8 cellular contexts compared by ENCODE assay signal in genomic region chr4:1346781-1347409, GRCh38. TPM values are rescaled to one million over a fixed set of nuclear protein-coding genes. Genes with fewer than 3 reads are reported as not detected.
DNase-seq lines count a peak whose midpoint lies in the region; ATAC-seq and TF ChIP-seq lines count a peak whose summit lies in the region.

TSS of gene UVSSA (plus strand) at chr4:1347208. CDS start at chr4:1348092, 884 bp downstream.

- H3K9me3 Mint-ChIP-seq in activated naive CD4-positive, alpha-beta T cell treated with anti-CD3 and anti-CD28 coated beads, Interleukin-2, amount 50 U/mL, for 72 hours = no peaks in the 10 kb centered on the region

- WGBS in testis, 2 donors = 0% methylated on average over 72 of the region's 76 CpGs; no CpG with 5 or more reads in 1 of the 2 donors

- H3K9me3 ChIP-seq in testis = no peaks in the 10 kb centered on the region

- intact Hi-C loops in testis (cut with DNase I; ENCODE audit: low total_unique reads) = no loop called here

- H3K4me3 ChIP-seq in GM08714 (ENCODE audit: low read length) (peak within 1 kb of the TSS; percentile 89), testis (peak within 1 kb of the TSS; percentile 93 to 94)

- peak within 1 kb of the TSS; percentile 91 to 98 for H3K27ac ChIP-seq in testis

- H3K27ac Mint-ChIP-seq in activated naive CD4-positive, alpha-beta T cell treated with anti-CD3 and anti-CD28 coated beads, Interleukin-2, amount 50 U/mL, for 72 hours = peak within 1 kb of the TSS; percentile 91 to 96

- peak; percentile 94 for TF ChIP-seq POLR2A in testis (IDR thresholded peaks at IDR 0.05)

- no peaks in the 10 kb centered on the region for H3K36me3 ChIP-seq in testis (ENCODE audit: low read depth, missing control alignments)

- ATAC-seq in HG02610 (IDR thresholded peaks at IDR 0.05; ENCODE audit: unreplicated experiment) (peak; percentile 93), omental fat pad (ENCODE audit: low FRiP score) (peak; percentile 97)
- peak; percentile 95 to 96 for ATAC-seq in activated naive CD4-positive, alpha-beta T cell treated with anti-CD3 and anti-CD28 coated beads, Interleukin-2, amount 50 U/mL, for 72 hours

- TF ChIP-seq CTCF in omental fat pad (IDR thresholded peaks at IDR 0.05) (peak in 1 of 3 donors; percentile 8), testis (IDR thresholded peaks at IDR 0.05) (no peak)

- no peaks in the 10 kb centered on the region for H3K36me3 Mint-ChIP-seq in activated naive CD4-positive, alpha-beta T cell treated with anti-CD3 and anti-CD28 coated beads, Interleukin-2, amount 50 U/mL, for 72 hours

- DNase-seq in NCI-H1092 treated with DMSO at 0.1 percent for 48 hours (lab: John Stamatoyannopoulos, UW) = peak; percentile 99
- peak; percentile 100 for DNase-seq in SKM-1 (lab: John Stamatoyannopoulos, UW; ENCODE audit: unreplicated experiment)
- DNase-seq in activated naive CD4-positive, alpha-beta T cell treated with anti-CD3 and anti-CD28 coated beads, Interleukin-2, amount 50 U/mL, for 72 hours (ENCODE audit: low spot score in 2 of 2) = peak; percentile 100
- peak; percentile 100 for DNase-seq in glomerular visceral epithelial cell (ENCODE audit: extremely low spot score)
- peak; percentile 99 for DNase-seq in omental fat pad (ENCODE audit: low spot score)
- peak; percentile 100 for DNase-seq in testis

- no peaks in the 10 kb centered on the region for H3K27me3 ChIP-seq in testis

- H3K4me1 ChIP-seq in testis = peaks cover 16% of the 10 kb centered on the region

RNA-seq across cellular contexts. Expression of gene UVSSA, which starts in this region (rescaled TPM):
- total RNA-seq in activated naive CD4-positive, alpha-beta T cell treated with anti-CD3 and anti-CD28 coated beads, Interleukin-2, amount 50 U/mL, for 72 hours = 10 to 100 TPM; 19.1 to 23.8 TPM
- total RNA-seq in omental fat pad (10 to 100 TPM; 10.2 to 28.2 (median 13.0) TPM), testis (10 to 100 TPM; 71.5 to 94.6 TPM)
- 35.8 TPM for polyA plus RNA-seq in testis (ENCODE audit: insufficient read depth, low read depth, low replicate concordance)

Comparison
In these comparisons a context has a peak if more than half of its experiments do, and no peak if none do; other contexts are left out.
1. Peak in every context shown above with its lines: DNase-seq, ATAC-seq, H3K4me3 ChIP-seq and H3K27ac ChIP-seq.